ENCODE assay signal across 3 cellular contexts in the genomic region with DNA sequence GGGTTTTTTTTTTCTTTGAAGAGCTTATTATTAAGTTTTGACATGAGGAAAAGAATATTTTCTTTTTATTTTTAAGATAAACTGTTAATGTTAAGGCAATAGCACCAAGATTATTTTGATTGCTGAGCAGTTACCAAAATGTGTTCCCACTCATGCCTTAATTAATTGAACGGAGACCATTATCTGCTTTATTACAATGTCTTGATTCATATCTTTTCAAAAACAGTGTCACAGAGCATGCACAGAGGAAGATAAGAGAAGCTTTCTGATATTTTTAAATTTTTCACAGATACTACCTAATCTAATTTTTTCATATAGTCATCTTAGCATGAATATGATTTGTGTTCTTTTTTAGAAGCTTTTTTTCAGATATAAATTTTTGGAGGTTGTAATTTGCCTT.
"Had no signal": no experiment of that assay in that cellular context is flagged by ENCODE, and none has a peak within 500 bp of the region (broad histone marks: within the 10 kb centered on the region; RNA-seq: fewer than 3 reads in every experiment).

No MANE protein-coding gene starts in this region.

- H3K4me3 ChIP-seq: GM12878 had no signal

- DNase-seq: GDM1, GF-D8 had no signal

- ATAC-seq: GM12878 had no signal
